ENCODE assay signal across 8 cellular contexts in the genomic region with DNA sequence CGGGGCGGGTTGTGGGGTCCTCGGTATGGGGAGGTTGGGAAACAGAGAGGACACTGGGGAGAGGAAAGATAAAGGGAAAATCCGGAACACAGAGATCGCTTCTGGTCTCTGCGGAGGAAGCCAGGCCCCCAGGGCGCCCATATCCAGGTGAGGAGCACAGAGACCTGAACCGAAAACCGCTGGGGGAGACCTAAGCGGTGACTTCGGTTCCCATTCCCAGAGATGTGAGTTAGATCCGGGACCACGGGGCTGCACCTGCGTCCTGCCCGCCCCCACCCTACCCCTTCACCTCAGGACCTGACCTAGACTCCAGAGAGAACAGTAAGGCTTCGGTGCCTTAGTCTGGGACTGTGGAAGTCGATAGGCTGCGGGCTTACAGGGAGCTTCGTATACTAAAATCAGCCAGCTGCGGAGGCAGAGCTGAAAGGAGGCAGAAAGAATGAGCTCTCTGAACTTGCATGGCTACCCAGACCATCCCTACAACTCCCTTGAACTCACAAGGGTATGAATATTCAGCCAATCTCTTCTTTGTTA. TPM values are rescaled to one million over a fixed set of nuclear protein-coding genes. Genes with fewer than 3 reads are reported as not detected.
DNase-seq lines count a peak whose midpoint lies in the region; ATAC-seq and TF ChIP-seq lines count a peak whose summit lies in the region.

No MANE protein-coding gene starts in this region.

- H3K27me3 ChIP-seq in PC-9 (ENCODE audit: insufficient read depth, low read depth), result no peaks in the 10 kb centered on the region
- no peaks in the 10 kb centered on the region for H3K27me3 ChIP-seq in endocrine pancreas (ENCODE audit: control insufficient read depth, insufficient read depth, low read length)

- H3K36me3 ChIP-seq in PC-9 (ENCODE audit: low read depth), result 0 out of 2 replicates have a peak, but pooled peaks cover 3% of the 10 kb centered on the region
- no peaks in the 10 kb centered on the region for H3K36me3 ChIP-seq in endocrine pancreas (ENCODE audit: control insufficient read depth, insufficient read depth, low read length)

- H3K9me3 ChIP-seq in PC-9 (ENCODE audit: insufficient read depth, low read depth) (no peaks in the 10 kb centered on the region), endocrine pancreas (ENCODE audit: control insufficient read depth, low read length) (no peaks in the 10 kb centered on the region)

- H3K9me3 Mint-ChIP-seq in naive B cell, result no peaks in the 10 kb centered on the region

- peak overlapping the region; percentile 92 for H3K4me3 ChIP-seq in AG09309 (ENCODE audit: control insufficient read depth, low read depth, low read length)
- peak overlapping the region; percentile 59 for H3K4me3 ChIP-seq in PC-9
- peak overlapping the region; percentile 55 for H3K4me3 ChIP-seq in endocrine pancreas (ENCODE audit: control insufficient read depth, insufficient read depth, low read length)

- H3K9ac ChIP-seq in endocrine pancreas (ENCODE audit: control insufficient read depth, insufficient read depth, low read length), result peak overlapping the region; percentile 99

- H2AFZ ChIP-seq in PC-9, result peak overlapping the region; percentile 83

- H3K27me3 Mint-ChIP-seq in naive B cell, result no peaks in the 10 kb centered on the region

- H3K4me2 ChIP-seq in PC-9, result peak overlapping the region; percentile 91

- H3K27ac ChIP-seq in PC-9, result peak overlapping the region; percentile 88

- peaks cover 35% of the 10 kb centered on the region for H4K20me1 ChIP-seq in PC-9 (ENCODE audit: insufficient read depth)

- intact Hi-C loops in PC-9 (cut with micrococcal nuclease; ENCODE audit: unreplicated experiment), result loop anchor here (2.0 kb wide), 1 partner anchor 279 kb away; the partner anchor contains the start of gene HNRNPA0

- H3K27ac Mint-ChIP-seq in naive B cell, result peak overlapping the region; percentile 90 to 99 (median 99)

- H3K4me1 ChIP-seq in PC-9 (replicated peaks; ENCODE audit: insufficient read depth) (peaks cover 26% of the 10 kb centered on the region), endocrine pancreas (ENCODE audit: control insufficient read depth, insufficient read depth, low read length) (no peaks in the 10 kb centered on the region)

- H3K4me1 Mint-ChIP-seq in naive B cell, result peaks cover 38 to 59% (median 38%) of the 10 kb centered on the region in 3 donors

- H3F3A ChIP-seq in PC-9 (ENCODE audit: insufficient read depth, low read depth), result peaks cover 21% of the 10 kb centered on the region

- H3K36me3 Mint-ChIP-seq in naive B cell, result no peaks in the 10 kb centered on the region

- no peaks in the 10 kb centered on the region for H3K9me2 ChIP-seq in PC-9 (ENCODE audit: insufficient read depth)

- no peak for TF ChIP-seq CTCF in AG09309 (IDR thresholded peaks at IDR 0.05; ENCODE audit: control insufficient read depth, insufficient read depth, low read depth, low read length, missing control alignments)
- TF ChIP-seq CTCF in PC-9 (conservative IDR thresholded peaks at IDR 0.05), result no peak

- ATAC-seq in GM18867 (IDR thresholded peaks at IDR 0.05; ENCODE audit: unreplicated experiment) (peak; percentile 9), HG03108 (IDR thresholded peaks at IDR 0.05; ENCODE audit: unreplicated experiment) (peak; percentile 2), naive B cell (ENCODE audit: low read depth in 2 of 2) (peak; percentile 24 to 26)

- DNase-seq in AG09309 (ENCODE audit: low read depth) (no peak), PC-9 (no peak), naive B cell (no peak), OCI-M2 (lab: John Stamatoyannopoulos, UW; ENCODE audit: unreplicated experiment) (no peak), D341Med (ENCODE audit: low spot score) (no peak)

- peaks cover 45% of the 10 kb centered on the region for H3K79me2 ChIP-seq in PC-9 (ENCODE audit: low read depth)

- POLR2A ChIA-PET in PC-9 (lab: Charles Lee; ENCODE audit: unreplicated experiment), result interaction anchor here (0.6 kb wide), 1 partner anchor 1186 kb away, joined by 6 read pairs; no protein-coding TSS in a partner anchor

- TSS peak; percentile 85 for BruUV-seq in PC-9 (replicated peaks; lab: Mats Ljungman, UMichigan)

- peak overlapping the region; percentile 89 to 100 (median 99) for H3K4me3 Mint-ChIP-seq in naive B cell

- CTCF ChIA-PET in PC-9 (lab: Charles Lee), result interaction anchor here (0.6 to 0.7 kb wide), 2 partner anchors 203 to 1986 kb away, joined by 6 read pairs; no protein-coding TSS in a partner anchor

RNA-seq across cellular contexts. Expression of gene FAM13B, which starts 0.5 kb away (rescaled TPM):
- 23.8 and 25.1 TPM in 2 replicates for total RNA-seq in PC-9 (2021)
- polyA plus RNA-seq in naive B cell (ENCODE audit: low read depth in 6 of 6), result 10 to 100 TPM; 34.6 to 50.7 (median 41.0) TPM

RNA-seq across cellular contexts. Expression of gene WNT8A, which starts 50.5 kb away (rescaled TPM):
- total RNA-seq in PC-9 (2021), result 0.35 TPM in 1 of 2 replicates, not detected in the other
- polyA plus RNA-seq in naive B cell (ENCODE audit: low read depth in 6 of 6), result not detected
